Comparison of ENCODE assay signal across 1 cellular context in the genomic region with DNA sequence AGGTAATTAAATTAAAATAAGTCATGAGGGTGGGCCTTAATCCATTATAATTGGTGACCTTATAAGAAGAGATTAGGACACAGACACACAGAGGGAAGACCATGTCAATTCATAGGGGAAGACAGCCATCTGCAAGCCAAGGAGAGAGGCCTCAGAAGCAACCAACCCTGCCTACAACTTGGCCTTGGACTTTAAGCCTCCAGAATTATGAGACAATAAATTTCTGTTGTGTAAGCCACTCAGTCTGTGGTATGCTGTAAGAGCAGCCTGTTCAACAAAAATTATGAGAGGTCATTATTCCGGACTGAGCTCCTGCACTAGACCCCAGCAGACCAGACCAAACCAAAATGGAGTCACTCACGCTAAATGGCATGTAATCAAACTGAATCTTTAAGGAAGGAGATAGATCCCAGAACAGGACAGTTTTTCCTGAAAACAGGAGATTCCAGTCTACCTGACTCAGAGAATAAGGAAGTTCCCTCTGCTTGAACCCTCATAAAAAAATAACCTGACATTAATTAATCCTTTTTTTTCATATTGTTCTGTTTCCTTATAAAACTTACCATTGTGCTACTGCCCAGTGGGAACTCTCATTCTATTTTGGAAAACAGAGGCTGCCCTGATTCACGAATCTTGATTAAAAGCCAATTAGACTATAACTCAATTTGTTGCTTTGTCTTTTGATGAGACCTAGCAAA.
TF ChIP-seq lines count a peak whose summit lies in the region.

No MANE protein-coding gene starts in this region.

TF ChIP-seq in A549, 52 proteins besides CTCF, POLR2A, EP300 and RAD21 (continued from another document):
- TF ChIP-seq NR3C1 (IDR thresholded peaks at IDR 0.05): no peak
- no peak for TF ChIP-seq NPAS2 (CRISPR knock-in tag; IDR thresholded peaks at IDR 0.05; ENCODE audit: borderline replicate concordance)
- TF ChIP-seq MYC (IDR thresholded peaks at IDR 0.05; ENCODE audit: borderline replicate concordance, low read length): no peak
- TF ChIP-seq KDM5A (IDR thresholded peaks at IDR 0.05): no peak
- no peak for TF ChIP-seq NFE2L2 (conservative IDR thresholded peaks at IDR 0.05; ENCODE audit: low read length)
